15 cellular contexts compared by ENCODE assay signal in the genomic region with DNA sequence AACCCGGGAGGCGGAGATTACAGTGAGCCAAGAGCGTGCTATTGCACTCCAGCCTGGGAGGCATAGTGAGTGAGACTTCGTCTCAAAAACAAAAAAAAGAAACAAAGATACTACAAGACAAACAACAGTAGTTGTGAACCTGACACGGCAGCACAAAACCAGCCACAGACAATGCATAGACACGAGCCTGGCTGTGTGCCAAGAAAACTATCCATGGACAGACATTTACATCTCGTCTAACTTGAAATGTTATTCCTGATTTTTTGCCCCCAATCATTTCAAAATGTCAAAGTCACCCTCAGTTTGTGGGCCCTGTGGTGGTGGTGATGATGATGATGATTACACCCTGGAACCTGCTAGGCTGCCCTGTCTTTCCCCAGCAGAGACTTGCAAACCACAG. TPM values are rescaled to one million over a fixed set of nuclear protein-coding genes. Genes with fewer than 3 reads are reported as not detected.
A peak's percentile ranks its signal among the peaks of the same experiment; 100 is the strongest.
DNase-seq lines count a peak whose midpoint lies in the region; ATAC-seq and TF ChIP-seq lines count a peak whose summit lies in the region.
"Had no signal": no experiment of that assay in that cellular context is flagged by ENCODE, and none has a peak within 500 bp of the region (broad histone marks: within the 10 kb centered on the region; RNA-seq: fewer than 3 reads in every experiment).

No MANE protein-coding gene starts in this region.

- peaks cover 24% of the 10 kb centered on the region for H3K36me3 Mint-ChIP-seq in nephron progenitor cell (ENCODE audit: low read depth)
- peaks cover 77% of the 10 kb centered on the region for H3K36me3 Mint-ChIP-seq in CD8-positive, alpha-beta T cell

- H3K36me3 ChIP-seq in left ventricle myocardium inferior (peaks cover 81% of the 10 kb centered on the region), adipocyte (ENCODE audit: control insufficient read depth, insufficient read depth, low read length, severe bottlenecking) (peaks cover 76% of the 10 kb centered on the region), vagina (peaks cover 0 to 78% of the 10 kb centered on the region in 2 donors)
- peaks cover 52% of the 10 kb centered on the region for H3K36me3 ChIP-seq in CD8-positive, alpha-beta T cell (ENCODE audit: insufficient read depth, low read length)
- H3K36me3 ChIP-seq: ovary had no signal

- TF ChIP-seq POLR2A in vagina (IDR thresholded peaks at IDR 0.05): no peak

- H3K27me3 ChIP-seq in left ventricle myocardium inferior (ENCODE audit: low read depth): no peaks in the 10 kb centered on the region
- no peaks in the 10 kb centered on the region for H3K27me3 ChIP-seq in adipocyte (replicated peaks; ENCODE audit: control insufficient read depth, insufficient read depth, low read length)
- no peaks in the 10 kb centered on the region for H3K27me3 ChIP-seq in vagina
- H3K27me3 ChIP-seq in CD8-positive, alpha-beta T cell (ENCODE audit: insufficient read depth, low read length): no peaks in the 10 kb centered on the region
- H3K27me3 ChIP-seq: ovary had no signal

- H3K9me3 Mint-ChIP-seq in nephron progenitor cell: no peaks in the 10 kb centered on the region
- no peaks in the 10 kb centered on the region for H3K9me3 Mint-ChIP-seq in CD8-positive, alpha-beta T cell
- H3K9me3 Mint-ChIP-seq: stimulated activated effector memory CD8-positive, alpha-beta T cell treated with anti-CD3 and anti-CD28 coated beads, Interleukin-12 subunit alpha, Interleukin-12 subunit beta, amount 100 ng/mL, for 72 hours had no signal

- peak overlapping the region; percentile 16 for H3K27ac Mint-ChIP-seq in nephron progenitor cell
- H3K27ac Mint-ChIP-seq in CD8-positive, alpha-beta T cell: no peak overlapping the region

- intact Hi-C loops in left ventricle myocardium inferior (cut with micrococcal nuclease): no loop called here
- intact Hi-C loops in left ventricle myocardium superior (cut with micrococcal nuclease): no loop called here
- intact Hi-C loops in vagina (cut with DNase I): no loop called here
- intact Hi-C loops in CD8-positive, alpha-beta T cell (cut with DNase I, micrococcal nuclease): no loop called here

- H3K9ac ChIP-seq in adipocyte (ENCODE audit: low read length): no peak overlapping the region

- no peaks in the 10 kb centered on the region for H3K9me3 ChIP-seq in left ventricle myocardium inferior (replicated peaks)
- no peaks in the 10 kb centered on the region for H3K9me3 ChIP-seq in adipocyte (ENCODE audit: control insufficient read depth, low read length)
- H3K9me3 ChIP-seq in vagina: no peaks in the 10 kb centered on the region
- no peaks in the 10 kb centered on the region for H3K9me3 ChIP-seq in CD8-positive, alpha-beta T cell (ENCODE audit: low read length)
- H3K9me3 ChIP-seq: mucosa of descending colon, ovary had no signal

- H3K27ac ChIP-seq in left ventricle myocardium inferior (replicated peaks): peak overlapping the region; percentile 100
- H3K27ac ChIP-seq in vagina: peak overlapping the region; percentile 98
- H3K27ac ChIP-seq in CD8-positive, alpha-beta T cell (ENCODE audit: low read depth, low read length): no peak overlapping the region
- H3K27ac ChIP-seq: ovary had no signal

- H3K4me1 Mint-ChIP-seq in nephron progenitor cell: peaks cover 51% of the 10 kb centered on the region
- peaks cover 65% of the 10 kb centered on the region for H3K4me1 Mint-ChIP-seq in CD8-positive, alpha-beta T cell (ENCODE audit: low read depth)

- no peak for ATAC-seq in left ventricle myocardium superior
- no peak for ATAC-seq in CD8-positive, alpha-beta T cell
- ATAC-seq: left lobe of liver; mucosa of descending colon; stimulated activated effector memory CD8-positive, alpha-beta T cell treated with anti-CD3 and anti-CD28 coated beads, Interleukin-12 subunit alpha, Interleukin-12 subunit beta, amount 100 ng/mL, for 72 hours had no signal

- peaks cover 100% of the 10 kb centered on the region for H3K4me1 ChIP-seq in left ventricle myocardium inferior
- H3K4me1 ChIP-seq in adipocyte (ENCODE audit: control insufficient read depth, insufficient read depth, low read length): peaks cover 39% of the 10 kb centered on the region
- H3K4me1 ChIP-seq in vagina: peaks cover 76% of the 10 kb centered on the region
- H3K4me1 ChIP-seq in CD8-positive, alpha-beta T cell (ENCODE audit: insufficient read depth, low read length): peaks cover 55% of the 10 kb centered on the region

- H3K27me3 Mint-ChIP-seq in nephron progenitor cell (ENCODE audit: low read depth, poor library complexity): no peaks in the 10 kb centered on the region
- no peaks in the 10 kb centered on the region for H3K27me3 Mint-ChIP-seq in CD8-positive, alpha-beta T cell (ENCODE audit: low read depth)

- H3K4me3 ChIP-seq in left ventricle myocardium inferior (peak overlapping the region; percentile 97), adipocyte (ENCODE audit: low read length) (peak overlapping the region; percentile 1), vagina (peak overlapping the region in 1 of 2 donors; percentile 20)
- no peak overlapping the region for H3K4me3 ChIP-seq in CD8-positive, alpha-beta T cell (ENCODE audit: low read depth, low read length)
- H3K4me3 ChIP-seq: mucosa of descending colon, ovary had no signal

- H3K4me3 Mint-ChIP-seq in nephron progenitor cell: peak overlapping the region; percentile 25
- no peak overlapping the region for H3K4me3 Mint-ChIP-seq in CD8-positive, alpha-beta T cell
- H3K4me3 Mint-ChIP-seq: stimulated activated effector memory CD8-positive, alpha-beta T cell treated with anti-CD3 and anti-CD28 coated beads, Interleukin-12 subunit alpha, Interleukin-12 subunit beta, amount 100 ng/mL, for 72 hours had no signal

- POLR2A ChIA-PET in CD8-positive, alpha-beta T cell (lab: Charles Lee): no interaction called here

- CTCF ChIA-PET in CD8-positive, alpha-beta T cell (lab: Charles Lee): interaction anchor here (1.5 kb wide), 1 partner anchor 10 kb away, joined by 3 read pairs; no protein-coding TSS in a partner anchor

- TF ChIP-seq CTCF in left ventricle myocardium inferior (IDR thresholded peaks at IDR 0.05; ENCODE audit: borderline replicate concordance) (no peak), nephron progenitor cell (IDR thresholded peaks at IDR 0.05) (no peak), vagina (IDR thresholded peaks at IDR 0.05) (no peak)
- no peak for TF ChIP-seq CTCF in CD8-positive, alpha-beta T cell (IDR thresholded peaks at IDR 0.05)

- no peak for DNase-seq in left ventricle myocardium inferior
- DNase-seq in left ventricle myocardium superior: no peak
- no peak for DNase-seq in adipocyte (ENCODE audit: low read depth)
- DNase-seq in nephron progenitor cell: no peak
- DNase-seq in vagina (ENCODE audit: extremely low spot score in 2 of 2): no peak
- DNase-seq in CD8-positive, alpha-beta T cell: no peak
- no peak for DNase-seq in ureter (ENCODE audit: low spot score)
- DNase-seq: activated CD4-positive, alpha-beta T cell treated with anti-CD3 and anti-CD28 coated beads, Interleukin-2, amount 50 U/mL, for 4 hours; EL; mucosa of descending colon; NCI-H1436; NCI-H2227 treated with DMSO at 0.1 percent for 48 hours had no signal

RNA-seq across cellular contexts. Expression of a gene that starts 6.3 kb away (rescaled TPM):
- total RNA-seq in left ventricle myocardium inferior (83.7 TPM), left ventricle myocardium superior (131 TPM), vagina (54.3 TPM), ureter (25.8 TPM)
- total RNA-seq in CD8-positive, alpha-beta T cell: 10 to 100 TPM; 33.3 to 33.4 TPM

RNA-seq across cellular contexts. Expression of a gene that starts 16.6 kb away (rescaled TPM):
- total RNA-seq in left ventricle myocardium inferior: 12.9 TPM
- 13.3 TPM for total RNA-seq in left ventricle myocardium superior
- 9.1 TPM for total RNA-seq in vagina
- total RNA-seq in CD8-positive, alpha-beta T cell: 10 to 100 TPM; 31.9 to 35.0 TPM
- total RNA-seq in ureter: 50.4 TPM

RNA-seq across cellular contexts. Expression of a gene that starts 17.2 kb away (rescaled TPM):
- total RNA-seq in left ventricle myocardium inferior (6.8 TPM), left ventricle myocardium superior (7.5 TPM), vagina (21.6 TPM), ureter (10.9 TPM)
- 1 to 10 TPM; 3.3 to 3.5 TPM for total RNA-seq in CD8-positive, alpha-beta T cell

RNA-seq across cellular contexts. Expression of a gene that starts 28.3 kb away (rescaled TPM):
- 14.9 TPM for total RNA-seq in left ventricle myocardium inferior
- 14.9 TPM for total RNA-seq in left ventricle myocardium superior
- 29.0 TPM for total RNA-seq in vagina
- total RNA-seq in CD8-positive, alpha-beta T cell: 10 to 100 TPM; 13.9 to 14.4 TPM
- 11.7 TPM for total RNA-seq in ureter

RNA-seq across cellular contexts. Expression of a gene that starts 41.2 kb away (rescaled TPM):
- not detected for total RNA-seq in left ventricle myocardium inferior
- not detected for total RNA-seq in left ventricle myocardium superior
- not detected for total RNA-seq in vagina
- total RNA-seq in CD8-positive, alpha-beta T cell: not detected
- total RNA-seq in ureter: not detected
